17 cellular contexts compared by ENCODE assay signal in the genomic region with DNA sequence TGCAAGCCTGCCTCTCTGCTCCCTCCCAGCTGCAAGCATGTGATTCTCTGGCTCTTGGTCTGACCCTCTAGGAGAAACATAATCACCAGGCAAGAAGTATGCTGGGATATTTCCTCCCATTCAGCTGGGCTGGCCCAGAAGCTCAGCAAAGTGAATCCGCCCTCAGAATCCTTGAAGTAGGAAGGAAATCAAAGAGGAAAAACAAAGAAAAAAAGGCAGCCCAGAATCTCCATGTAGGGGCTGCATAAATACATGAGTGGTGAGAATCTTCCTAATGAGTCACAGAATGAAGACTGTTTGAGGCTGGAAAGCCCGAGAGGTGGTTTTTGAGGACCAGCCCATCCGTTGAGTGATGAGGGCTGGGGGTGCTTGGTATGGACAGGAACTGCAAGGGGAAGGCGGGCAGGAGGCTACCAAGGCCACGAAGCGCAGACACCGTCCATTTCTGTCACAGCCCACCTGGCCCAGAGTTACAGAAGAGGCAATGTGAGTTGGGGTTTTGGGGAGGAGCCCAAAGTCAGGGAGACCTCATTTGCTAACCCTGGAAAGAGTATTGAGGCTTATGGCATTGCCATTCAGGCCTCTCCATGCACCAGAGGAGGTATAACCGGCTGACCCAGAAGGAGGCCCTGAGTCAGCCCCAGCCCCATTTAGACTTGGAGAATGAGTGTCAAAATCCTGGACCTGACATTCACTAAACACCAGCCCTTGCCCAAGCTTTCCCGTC. TPM values are rescaled to one million over a fixed set of nuclear protein-coding genes. Genes with fewer than 3 reads are reported as not detected.
DNase-seq lines count a peak whose midpoint lies in the region; ATAC-seq, FAIRE-seq and TF ChIP-seq lines count a peak whose summit lies in the region.
"Had no signal": no experiment of that assay in that cellular context is flagged by ENCODE, and none has a peak within 500 bp of the region (broad histone marks: within the 10 kb centered on the region; RNA-seq: fewer than 3 reads in every experiment).

No MANE protein-coding gene starts in this region.

- H3K9me1 ChIP-seq in endothelial cell of umbilical vein (replicated peaks; ENCODE audit: control insufficient read depth, extremely low read depth, insufficient read depth, low read length) = no peaks in the 10 kb centered on the region

- BruUV-seq in endothelial cell of umbilical vein (replicated peaks; lab: Mats Ljungman, UMichigan) = no TSS peak

- dilution Hi-C loops in endothelial cell of umbilical vein (cut with MboI; ENCODE audit: extremely low pct_ligation_motif_present, low sequenced_read_pairs) = no loop called here

- H3K9me3 Mint-ChIP-seq in CD4-positive, CD25-positive, alpha-beta regulatory T cell = peaks cover 0 to 1% (median 0%) of the 10 kb centered on the region in 7 donors
- H3K9me3 Mint-ChIP-seq in GM23338 = no peaks in the 10 kb centered on the region
- H3K9me3 Mint-ChIP-seq: T-cell had no signal

- TF ChIP-seq POLR2A in endothelial cell of umbilical vein (IDR thresholded peaks at IDR 0.05; ENCODE audit: low read depth, low read length) = no peak

- H3K9ac ChIP-seq in Loucy (ENCODE audit: low read depth, low read length, poor library complexity, severe bottlenecking) (peak overlapping the region; percentile 18), endothelial cell of umbilical vein (replicated peaks; ENCODE audit: extremely low read depth, insufficient read depth, low read length) (no peak overlapping the region)

- no peaks in the 10 kb centered on the region for H3K9me2 ChIP-seq in Loucy (replicated peaks; ENCODE audit: low read depth, low read length)
- H3K9me2 ChIP-seq in GM23338 (ENCODE audit: insufficient read depth) = peaks cover 4% of the 10 kb centered on the region; the same call in 1 of the 2 replicates
- no peaks in the 10 kb centered on the region for H3K9me2 ChIP-seq in hepatocyte (replicated peaks; ENCODE audit: insufficient read depth)

- no peaks in the 10 kb centered on the region for H3K27me3 ChIP-seq in CD4-positive, CD25-positive, alpha-beta regulatory T cell (ENCODE audit: control insufficient read depth, insufficient read depth, low read length)
- no peaks in the 10 kb centered on the region for H3K27me3 ChIP-seq in Loucy (ENCODE audit: insufficient read depth, low read length, poor library complexity, severe bottlenecking)
- H3K27me3 ChIP-seq in endothelial cell of umbilical vein (ENCODE audit: control insufficient read depth in 2 of 2, insufficient read depth in 2 of 2, low read length in 2 of 2) = no peaks in the 10 kb centered on the region
- H3K27me3 ChIP-seq in osteoblast (ENCODE audit: insufficient read depth, low read length) = no peaks in the 10 kb centered on the region
- H3K27me3 ChIP-seq in GM23338 (ENCODE audit: insufficient read depth) = no peaks in the 10 kb centered on the region
- no peaks in the 10 kb centered on the region for H3K27me3 ChIP-seq in hepatocyte
- H3K27me3 ChIP-seq: cardiac muscle cell had no signal

- CTCF ChIA-PET in endothelial cell of umbilical vein (lab: Charles Lee) = interaction anchor here (1.1 kb wide), 1 partner anchor 72 kb away, joined by 3 read pairs; no protein-coding TSS in a partner anchor

- no peak overlapping the region for H3K4me3 ChIP-seq in CD4-positive, CD25-positive, alpha-beta regulatory T cell (ENCODE audit: low read depth, low read length)
- H3K4me3 ChIP-seq in Loucy (ENCODE audit: low read length, poor library complexity, severe bottlenecking) (no peak overlapping the region), endothelial cell of umbilical vein (replicated peaks in 1 of 3; ENCODE audit: insufficient read depth in 1 of 3, low read depth in 1 of 3, low read length in 3 of 3) (no peak overlapping the region), osteoblast (ENCODE audit: insufficient read depth, low read length) (no peak overlapping the region), GM23338 (no peak overlapping the region), hepatocyte (no peak overlapping the region)
- H3K4me3 ChIP-seq: cardiac muscle cell had no signal

- ATAC-seq in CD4-positive, CD25-positive, alpha-beta regulatory T cell (ENCODE audit: low read depth in 2 of 2) = no peak
- ATAC-seq in GM23338 (no peak), GM19324 (IDR thresholded peaks at IDR 0.05; ENCODE audit: low FRiP score, unreplicated experiment) (no peak)
- ATAC-seq: Panc1, T-cell had no signal

- H3K27me3 Mint-ChIP-seq in CD4-positive, CD25-positive, alpha-beta regulatory T cell = no peaks in the 10 kb centered on the region
- peaks cover 6% of the 10 kb centered on the region for H3K27me3 Mint-ChIP-seq in GM23338 (ENCODE audit: insufficient read depth, low read depth, poor library complexity)
- H3K27me3 Mint-ChIP-seq: B cell, T-cell had no signal

- H3F3A ChIP-seq in Loucy (ENCODE audit: low read depth) (peaks cover 11% of the 10 kb centered on the region; the same call in 1 of the 2 replicates), GM23338 (replicated peaks; ENCODE audit: low read depth) (no peaks in the 10 kb centered on the region)

- H3K27ac Mint-ChIP-seq in CD4-positive, CD25-positive, alpha-beta regulatory T cell = peak overlapping the region; percentile 20 to 88 (median 83)
- no peak overlapping the region; the same call in 1 of the 2 replicates for H3K27ac Mint-ChIP-seq in GM23338

- WGBS in hepatocyte (ENCODE audit: low lambda C conversion rate, missing lambda C conversion rate) = 90% methylated on average over 9 of the region's 9 CpGs

- H2AFZ ChIP-seq in Loucy (ENCODE audit: low read length) (no peak overlapping the region), endothelial cell of umbilical vein (ENCODE audit: low read depth, low read length) (no peak overlapping the region), osteoblast (ENCODE audit: low read length) (peak overlapping the region; percentile 4), GM23338 (no peak overlapping the region), hepatocyte (no peak overlapping the region)

- no peak overlapping the region for H3K27ac ChIP-seq in CD4-positive, CD25-positive, alpha-beta regulatory T cell (ENCODE audit: insufficient read depth, low read length, poor library complexity, severe bottlenecking)
- H3K27ac ChIP-seq in endothelial cell of umbilical vein (ENCODE audit: insufficient read depth, low read depth, low read length) = no peak overlapping the region
- H3K27ac ChIP-seq in osteoblast (ENCODE audit: low read depth, low read length) = peak overlapping the region; percentile 14
- H3K27ac ChIP-seq in GM23338 (ENCODE audit: low read depth) = no peak overlapping the region
- H3K27ac ChIP-seq in hepatocyte = no peak overlapping the region
- H3K27ac ChIP-seq: cardiac muscle cell had no signal

- DNase-seq in CD4-positive, CD25-positive, alpha-beta regulatory T cell = no peak
- DNase-seq in endothelial cell of umbilical vein (ENCODE audit: low read depth, low spot score) (peak; percentile 55), osteoblast (ENCODE audit: insufficient read length, low spot score, missing footprints) (no peak), GM23338 (ENCODE audit: low spot score) (no peak), KG1 (lab: John Stamatoyannopoulos, UW) (no peak), hepatocyte (ENCODE audit: low spot score) (no peak)
- DNase-seq: activated CD4-positive, CD25-positive, alpha-beta regulatory T cell treated with anti-CD3 and anti-CD28 coated beads, Interleukin-2, amount 50 U/mL, for 72 hours; NCI-H1105 treated with DMSO at 0.1 percent for 48 hours; NCI-H510A treated with DMSO at 0.1 percent for 48 hours; posterior cingulate gyrus; T-cell had no signal

- H3K4me1 Mint-ChIP-seq in CD4-positive, CD25-positive, alpha-beta regulatory T cell = peaks cover 21 to 78% (median 48%) of the 10 kb centered on the region in 4 donors
- H3K4me1 Mint-ChIP-seq in GM23338 = no peaks in the 10 kb centered on the region

- FAIRE-seq in endothelial cell of umbilical vein (lab: Jason Lieb, UNC) = no peak
- FAIRE-seq: GM12891 had no signal

- no peaks in the 10 kb centered on the region for H4K20me1 ChIP-seq in Loucy (ENCODE audit: insufficient read depth, low read length, poor library complexity, severe bottlenecking)
- H4K20me1 ChIP-seq in endothelial cell of umbilical vein (replicated peaks; ENCODE audit: control insufficient read depth, extremely low read depth, insufficient read depth, low read length) = no peaks in the 10 kb centered on the region
- H4K20me1 ChIP-seq in osteoblast (ENCODE audit: insufficient read depth, low read length) = no peaks in the 10 kb centered on the region
- no peaks in the 10 kb centered on the region for H4K20me1 ChIP-seq in GM23338 (replicated peaks; ENCODE audit: insufficient read depth)
- H4K20me1 ChIP-seq in hepatocyte (ENCODE audit: insufficient read depth, poor library complexity, severe bottlenecking) = no peaks in the 10 kb centered on the region

- no peaks in the 10 kb centered on the region for H3K9me3 ChIP-seq in CD4-positive, CD25-positive, alpha-beta regulatory T cell (ENCODE audit: control insufficient read depth in 2 of 2, low read length in 2 of 2)
- H3K9me3 ChIP-seq in Loucy (ENCODE audit: insufficient read depth, low read depth, low read length) = no peaks in the 10 kb centered on the region
- H3K9me3 ChIP-seq in endothelial cell of umbilical vein (replicated peaks; ENCODE audit: control insufficient read depth, insufficient read depth, low read length) = no peaks in the 10 kb centered on the region
- no peaks in the 10 kb centered on the region for H3K9me3 ChIP-seq in osteoblast (ENCODE audit: low read depth, low read length)
- H3K9me3 ChIP-seq in hepatocyte (ENCODE audit: low read depth) = no peaks in the 10 kb centered on the region

- intact Hi-C loops in endothelial cell of umbilical vein (cut with micrococcal nuclease) = loop anchor here (2.0 kb wide), 1 partner anchor 33 kb away; the partner anchor contains the start of gene TGFBR1

- H3K79me2 ChIP-seq in Loucy (ENCODE audit: insufficient read depth, low read length) = no peaks in the 10 kb centered on the region
- H3K79me2 ChIP-seq in endothelial cell of umbilical vein (ENCODE audit: control insufficient read depth, insufficient read depth, low read length) = no peaks in the 10 kb centered on the region
- no peaks in the 10 kb centered on the region for H3K79me2 ChIP-seq in osteoblast (ENCODE audit: insufficient read depth, low read length)
- H3K79me2 ChIP-seq in GM23338 (replicated peaks; ENCODE audit: insufficient read depth) = no peaks in the 10 kb centered on the region
- no peaks in the 10 kb centered on the region for H3K79me2 ChIP-seq in hepatocyte

- H3K4me1 ChIP-seq in CD4-positive, CD25-positive, alpha-beta regulatory T cell (ENCODE audit: control insufficient read depth, insufficient read depth, low read length, poor library complexity, severe bottlenecking) = peaks cover 23% of the 10 kb centered on the region
- H3K4me1 ChIP-seq in Loucy (ENCODE audit: insufficient read depth, low read length, poor library complexity, severe bottlenecking) (peaks cover 56% of the 10 kb centered on the region), endothelial cell of umbilical vein (ENCODE audit: control insufficient read depth, extremely low read depth, insufficient read depth, low read length) (no peaks in the 10 kb centered on the region), osteoblast (ENCODE audit: insufficient read depth, low read length) (peaks cover 29% of the 10 kb centered on the region), GM23338 (ENCODE audit: insufficient read depth) (no peaks in the 10 kb centered on the region), hepatocyte (ENCODE audit: insufficient read depth) (peaks cover 11% of the 10 kb centered on the region)

- H3K36me3 Mint-ChIP-seq in CD4-positive, CD25-positive, alpha-beta regulatory T cell = no peaks in the 10 kb centered on the region
- H3K36me3 Mint-ChIP-seq in GM23338 (ENCODE audit: low read depth) = no peaks in the 10 kb centered on the region
- H3K36me3 Mint-ChIP-seq: T-cell had no signal

- H3K4me2 ChIP-seq in Loucy (ENCODE audit: low read depth, low read length, poor library complexity, severe bottlenecking) = no peak overlapping the region
- no peak overlapping the region for H3K4me2 ChIP-seq in endothelial cell of umbilical vein (ENCODE audit: insufficient read depth, low read length)
- no peak overlapping the region for H3K4me2 ChIP-seq in osteoblast (ENCODE audit: insufficient read depth, low read length)
- H3K4me2 ChIP-seq in GM23338 = no peak overlapping the region
- H3K4me2 ChIP-seq in hepatocyte = no peak overlapping the region

- TF ChIP-seq CTCF in Loucy (conservative IDR thresholded peaks at IDR 0.05; ENCODE audit: low read length) (no peak), endothelial cell of umbilical vein (IDR thresholded peaks at IDR 0.05; ENCODE audit: extremely low read depth in 1 of 2, insufficient read depth in 1 of 2, low read depth in 1 of 2, low read length in 2 of 2) (no peak), osteoblast (IDR thresholded peaks at IDR 0.05; ENCODE audit: extremely low read depth, low read depth, low read length) (no peak), GM23338 (conservative IDR thresholded peaks at IDR 0.05; ENCODE audit: low read depth in 2 of 2) (no peak), hepatocyte (IDR thresholded peaks at IDR 0.05; ENCODE audit: poor library complexity) (no peak)

- POLR2A ChIA-PET in endothelial cell of umbilical vein (lab: Charles Lee) = no interaction called here

- H3K36me3 ChIP-seq in CD4-positive, CD25-positive, alpha-beta regulatory T cell (ENCODE audit: control insufficient read depth, insufficient read depth, low read length) = no peaks in the 10 kb centered on the region
- no peaks in the 10 kb centered on the region for H3K36me3 ChIP-seq in Loucy (ENCODE audit: insufficient read depth, low read length)
- no peaks in the 10 kb centered on the region for H3K36me3 ChIP-seq in endothelial cell of umbilical vein (ENCODE audit: control insufficient read depth in 2 of 2, extremely low read depth in 1 of 2, insufficient read depth in 2 of 2, low read length in 2 of 2)
- no peaks in the 10 kb centered on the region for H3K36me3 ChIP-seq in osteoblast (ENCODE audit: insufficient read depth, low read length)
- H3K36me3 ChIP-seq in GM23338 (ENCODE audit: insufficient read depth) = no peaks in the 10 kb centered on the region
- H3K36me3 ChIP-seq in hepatocyte (replicated peaks; ENCODE audit: insufficient read depth, low read depth) = no peaks in the 10 kb centered on the region
- H3K36me3 ChIP-seq: cardiac muscle cell had no signal

- H3K4me3 Mint-ChIP-seq in CD4-positive, CD25-positive, alpha-beta regulatory T cell = no peak overlapping the region
- H3K4me3 Mint-ChIP-seq in GM23338 = no peak overlapping the region
- H3K4me3 Mint-ChIP-seq: B cell, T-cell had no signal

RNA-seq across cellular contexts. Expression of gene TGFBR1, which starts 33.4 kb away (rescaled TPM):
- total RNA-seq in CD4-positive, CD25-positive, alpha-beta regulatory T cell = 24.9 TPM
- polyA plus RNA-seq in CD4-positive, CD25-positive, alpha-beta regulatory T cell = 10 to 100 TPM; 18.0 to 27.0 (median 18.9) TPM
- total RNA-seq in endothelial cell of umbilical vein (17.7 and 18.6 TPM in 2 replicates), osteoblast (114 and 122 TPM in 2 replicates), hepatocyte (74.2 and 79.4 TPM in 2 replicates)
- polyA plus RNA-seq in endothelial cell of umbilical vein (5.6 and 5.8 TPM in 2 replicates), GM23338 (2016; fragmentation: Nextera tagmentation; extraction: Ambion mirVana) (8.3 and 9.3 TPM in 2 replicates), hepatocyte (31.5 and 41.7 TPM in 2 replicates)
- polyA plus RNA-seq in endothelial cell of umbilical vein (2011; cell fraction: cytosol; rRNA removed) = 4.5 and 4.8 TPM in 2 replicates
- 7.4 and 8.0 TPM in 2 replicates for polyA plus RNA-seq in endothelial cell of umbilical vein (2011; cell fraction: nucleus; rRNA removed)
- polyA plus RNA-seq in endothelial cell of umbilical vein (2012) = 11.4 and 14.2 TPM in 2 replicates
- 57.5 and 90.0 TPM in 2 replicates for polyA minus RNA-seq in endothelial cell of umbilical vein
- 62.7 TPM for polyA minus RNA-seq in endothelial cell of umbilical vein (2011; cell fraction: cytosol; rRNA and poly(A)+ RNA removed)
- polyA minus RNA-seq in endothelial cell of umbilical vein (2011; cell fraction: nucleus; rRNA and poly(A)+ RNA removed) = 21.1 and 25.6 TPM in 2 replicates
- 39.5 and 40.2 TPM in 2 replicates for total RNA-seq in GM23338 (2014; rRNA removed; shearing (Covaris generic))
